ENCODE assay signal across 33 cellular contexts in genomic region chr6:60643870-60644269, GRCh38.
"Had no signal": no experiment of that assay in that cellular context is flagged by ENCODE, and none has a peak within 500 bp of the region (broad histone marks: within the 10 kb centered on the region; RNA-seq: fewer than 3 reads in every experiment).

No MANE protein-coding gene starts in this region.

- H3K9me3 ChIP-seq: ovary, thyroid gland, upper lobe of right lung had no signal

- H3K36me3 Mint-ChIP-seq: mesothelial cell of epicardium; naive B cell; stimulated activated memory B cell treated with anti-CD40 and anti-IgM and Interleukin-4, amounts not matched to agents 10 μg/mL and 1 μg/mL and 100 μg/mL, for 72 hours had no signal

- H3K27ac ChIP-seq: ovary, psoas muscle, stomach, thyroid gland, upper lobe of right lung, WERI-Rb-1 had no signal

- DNase-seq: activated CD4-positive, alpha-beta memory T cell treated with anti-CD3 and anti-CD28 coated beads, Interleukin-2, amount 10 ng/mL, durations not matched to agents 7 days and 5 days; activated CD4-positive, alpha-beta T cell treated with anti-CD3 and anti-CD28 coated beads for 1 hour; activated CD4-positive, alpha-beta T cell treated with anti-CD3 and anti-CD28 coated beads, Interleukin-2, amount 10 ng/mL, durations not matched to agents 7 days and 5 days; activated CD8-positive, alpha-beta memory T cell treated with anti-CD3 and anti-CD28 coated beads, Interleukin-2, amount 50 U/mL, for 48 hours; activated gamma-delta T cell treated with Interleukin-2 at 50 U/mL for 16 hours; activated naive CD4-positive, alpha-beta T cell treated with anti-CD3 and anti-CD28 coated beads, Interleukin-2, amount 50 U/mL, for 16 hours; activated T-cell treated with anti-CD3 and anti-CD28 coated beads, Interleukin-2, amount 50 U/mL, for 24 hours; amniotic stem cell; caudate nucleus; cortex of kidney; foreskin fibroblast; head of caudate nucleus; hippocampal formation; left ventricle myocardium superior; mammary epithelial cell; naive B cell; nephron progenitor cell; ovary; psoas muscle; stimulated activated CD4-positive, alpha-beta T cell treated with anti-CD3 and anti-CD28 coated beads, Interleukin-1b, Interleukin-23, amount 100 ng/mL, for 48 hours; stimulated activated CD4-positive, alpha-beta T cell treated with anti-CD3 and anti-CD28 coated beads, Interleukin-4, amount 100 ng/mL, for 4 hours; stimulated activated CD8-positive, alpha-beta memory T cell treated with anti-CD3 and anti-CD28 coated beads, Interleukin-4, amount 100 ng/mL, for 48 hours; stomach; T-helper 9 cell; thyroid gland; upper lobe of right lung; WERI-Rb-1 had no signal

- H3K4me1 Mint-ChIP-seq: activated CD4-positive, alpha-beta memory T cell treated with anti-CD3 and anti-CD28 coated beads, Interleukin-2, amount 10 ng/mL, durations not matched to agents 7 days and 5 days; activated CD4-positive, alpha-beta T cell treated with anti-CD3 and anti-CD28 coated beads, Interleukin-2, amount 10 ng/mL, durations not matched to agents 7 days and 5 days; activated T-helper 17 cell treated with anti-CD3 and anti-CD28 coated beads, Interleukin-2, amount 50 U/mL, for 72 hours; mesothelial cell of epicardium; naive B cell; nephron progenitor cell; stimulated activated memory B cell treated with anti-CD40 and anti-IgM and Interleukin-4, amounts not matched to agents 10 μg/mL and 1 μg/mL and 100 μg/mL, for 72 hours had no signal

- H3K27me3 Mint-ChIP-seq: activated CD4-positive, alpha-beta memory T cell treated with anti-CD3 and anti-CD28 coated beads, Interleukin-2, amount 10 ng/mL, durations not matched to agents 7 days and 5 days; activated CD4-positive, alpha-beta T cell treated with anti-CD3 and anti-CD28 coated beads, Interleukin-2, amount 10 ng/mL, durations not matched to agents 7 days and 5 days; activated T-cell treated with anti-CD3 and anti-CD28 coated beads, Interleukin-2, amount 50 U/mL, for 24 hours; activated T-helper 17 cell treated with anti-CD3 and anti-CD28 coated beads, Interleukin-2, amount 50 U/mL, for 72 hours; naive B cell; stimulated activated memory B cell treated with anti-CD40 and anti-IgM and Interleukin-4, amounts not matched to agents 10 μg/mL and 1 μg/mL and 100 μg/mL, for 72 hours had no signal

- ATAC-seq: activated T-helper 17 cell treated with anti-CD3 and anti-CD28 coated beads, Interleukin-2, amount 50 U/mL, for 72 hours; esophagus mucosa; left ventricle myocardium superior; psoas muscle; stimulated activated memory B cell treated with anti-CD40 and anti-IgM and Interleukin-4, amounts not matched to agents 10 μg/mL and 1 μg/mL and 100 μg/mL, for 72 hours; upper lobe of right lung had no signal

- H3K27me3 ChIP-seq: ovary, stomach, thyroid gland, upper lobe of right lung had no signal

- H3K9me3 Mint-ChIP-seq: nephron progenitor cell had no signal

- H3K4me1 ChIP-seq: psoas muscle, stomach, thyroid gland, upper lobe of right lung had no signal

- H3K4me3 Mint-ChIP-seq: activated CD4-positive, alpha-beta memory T cell treated with anti-CD3 and anti-CD28 coated beads, Interleukin-2, amount 10 ng/mL, durations not matched to agents 7 days and 5 days; activated CD4-positive, alpha-beta T cell treated with anti-CD3 and anti-CD28 coated beads, Interleukin-2, amount 10 ng/mL, durations not matched to agents 7 days and 5 days; activated T-cell treated with anti-CD3 and anti-CD28 coated beads, Interleukin-2, amount 50 U/mL, for 24 hours; activated T-helper 17 cell treated with anti-CD3 and anti-CD28 coated beads, Interleukin-2, amount 50 U/mL, for 72 hours; mesothelial cell of epicardium; naive B cell; nephron progenitor cell; stimulated activated memory B cell treated with anti-CD40 and anti-IgM and Interleukin-4, amounts not matched to agents 10 μg/mL and 1 μg/mL and 100 μg/mL, for 72 hours; T-helper 1 cell treated with Interleukin-12 subunit alpha and Interleukin-12 subunit beta and Interleukin-4 antibody, amounts not matched to agents 30 μg/mL and 1 μg/mL, for 36 hours had no signal

- H3K27ac Mint-ChIP-seq: activated CD4-positive, alpha-beta memory T cell treated with anti-CD3 and anti-CD28 coated beads, Interleukin-2, amount 10 ng/mL, durations not matched to agents 7 days and 5 days; activated CD4-positive, alpha-beta T cell treated with anti-CD3 and anti-CD28 coated beads, Interleukin-2, amount 10 ng/mL, durations not matched to agents 7 days and 5 days; activated T-cell treated with anti-CD3 and anti-CD28 coated beads, Interleukin-2, amount 50 U/mL, for 24 hours; activated T-helper 17 cell treated with anti-CD3 and anti-CD28 coated beads, Interleukin-2, amount 50 U/mL, for 72 hours; mesothelial cell of epicardium; naive B cell; nephron progenitor cell; stimulated activated memory B cell treated with anti-CD40 and anti-IgM and Interleukin-4, amounts not matched to agents 10 μg/mL and 1 μg/mL and 100 μg/mL, for 72 hours; T-helper 1 cell treated with Interleukin-12 subunit alpha and Interleukin-12 subunit beta and Interleukin-4 antibody, amounts not matched to agents 30 μg/mL and 1 μg/mL, for 36 hours had no signal

- H3K36me3 ChIP-seq: ovary, stomach, thyroid gland, upper lobe of right lung, WERI-Rb-1 had no signal

- H3K4me3 ChIP-seq: ovary, psoas muscle, smooth muscle cell, stomach, thyroid gland, upper lobe of right lung had no signal
